Comparison of ENCODE assay signal across 36 cellular contexts in the genomic region with DNA sequence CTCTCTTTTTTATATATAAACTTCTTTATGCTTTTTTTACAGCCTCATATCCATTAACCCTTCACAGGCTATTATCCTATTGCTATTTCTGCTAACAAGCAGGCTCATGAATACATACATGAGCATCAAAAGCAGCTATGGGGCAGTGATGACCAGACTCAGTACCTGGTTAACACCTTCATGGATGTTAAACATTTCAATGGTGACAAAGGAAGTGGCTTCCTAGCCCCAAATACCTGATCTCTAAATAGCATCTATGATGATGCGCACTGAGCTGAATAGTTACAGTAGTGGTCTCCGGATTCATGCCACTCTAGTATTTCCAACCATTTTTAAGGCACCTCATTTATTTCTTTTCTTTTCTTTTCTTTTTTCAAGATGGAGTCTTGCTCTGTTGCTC.
"Had no signal": no experiment of that assay in that cellular context is flagged by ENCODE, and none has a peak within 500 bp of the region (broad histone marks: within the 10 kb centered on the region; RNA-seq: fewer than 3 reads in every experiment).

No MANE protein-coding gene starts in this region.

- H3K9me3 ChIP-seq: MG63 had no signal

- H3K4me3 ChIP-seq: MG63 had no signal

- H3K36me3 ChIP-seq: MG63 had no signal

- DNase-seq: Kasumi-1, MG63, MM.1S, MV-4-11, NCI-H1048, NCI-H1092, NCI-H1092 treated with DMSO at 0.1 percent for 48 hours, NCI-H1105, NCI-H1105 treated with DMSO at 0.1 percent for 48 hours, NCI-H1417, NCI-H1417 treated with DMSO at 0.1 percent for 48 hours, NCI-H1436, NCI-H1436 treated with DMSO at 0.1 percent for 48 hours, NCI-H146, NCI-H1694, NCI-H1694 treated with DMSO at 0.1 percent for 48 hours, NCI-H187, NCI-H187 treated with DMSO at 0.1 percent for 48 hours, NCI-H1930, NCI-H2029, NCI-H2029 treated with DMSO at 0.1 percent for 48 hours, NCI-H2081, NCI-H2081 treated with DMSO at 0.1 percent for 48 hours, NCI-H2107, NCI-H2171, NCI-H2171 treated with DMSO at 0.1 percent for 48 hours, NCI-H2227 treated with DMSO at 0.1 percent for 48 hours, NCI-H226, NCI-H345, NCI-H446, NCI-H446 treated with DMSO at 0.1 percent for 48 hours, NCI-H510A, NCI-H510A treated with DMSO at 0.1 percent for 48 hours, NCI-H524, NCI-H524 treated with DMSO at 0.1 percent for 48 hours, NCI-H526 had no signal

- H3K27me3 ChIP-seq: MG63 had no signal
